ENCODE assay signal across 14 cellular contexts in genomic region chr11:58999291-58999680, GRCh38. TPM values are rescaled to one million over a fixed set of nuclear protein-coding genes. Genes with fewer than 3 reads are reported as not detected.
A peak's percentile ranks its signal among the peaks of the same experiment; 100 is the strongest.
DNase-seq lines count a peak whose midpoint lies in the region; ATAC-seq and TF ChIP-seq lines count a peak whose summit lies in the region.
"Had no signal": no experiment of that assay in that cellular context is flagged by ENCODE, and none has a peak within 500 bp of the region (broad histone marks: within the 10 kb centered on the region; RNA-seq: fewer than 3 reads in every experiment).

No MANE protein-coding gene starts in this region.

- H3K27ac ChIP-seq in gastrocnemius medialis, result no peak overlapping the region

- intact Hi-C loops in posterior cingulate gyrus (cut with DNase I) (no loop called here), gastrocnemius medialis (cut with DNase I; ENCODE audit: low total_unique reads) (no loop called here)

- H3K36me3 Mint-ChIP-seq in stimulated activated naive B cell treated with anti-CD40 and anti-IgM and Interleukin-4, amounts not matched to agents 10 μg/mL and 1 μg/mL and 100 μg/mL, for 72 hours, result peaks cover 0 to 5% of the 10 kb centered on the region in 2 donors
- no peaks in the 10 kb centered on the region for H3K36me3 Mint-ChIP-seq in glutamatergic neuron (ENCODE audit: unreplicated experiment)
- H3K36me3 Mint-ChIP-seq: activated naive CD8-positive, alpha-beta T cell treated with anti-CD3 and anti-CD28 coated beads for 36 hours had no signal

- no peaks in the 10 kb centered on the region for H3K27me3 ChIP-seq in gastrocnemius medialis

- no peak overlapping the region for H3K4me3 ChIP-seq in gastrocnemius medialis

- in situ Hi-C loops in gastrocnemius medialis (cut with MboI; ENCODE audit: low sequenced_read_pairs in 4 of 4), result no loop called here

- no peak for TF ChIP-seq POLR2A in gastrocnemius medialis (IDR thresholded peaks at IDR 0.05)

- DNase-seq in MV-4-11 (lab: John Stamatoyannopoulos, UW), result peak; percentile 73
- DNase-seq in stimulated activated naive B cell treated with anti-CD40 and anti-IgM and Interleukin-4, amounts not matched to agents 10 μg/mL and 1 μg/mL and 100 μg/mL, for 72 hours, result peak; percentile 27
- no peak for DNase-seq in glutamatergic neuron
- no peak for DNase-seq in posterior cingulate gyrus
- DNase-seq in gastrocnemius medialis, result no peak
- DNase-seq: activated CD4-positive, alpha-beta T cell treated with anti-CD3 and anti-CD28 coated beads, Interleukin-2, amount 10 ng/mL, durations not matched to agents 24 days and 14 days; activated naive CD8-positive, alpha-beta T cell treated with anti-CD3 and anti-CD28 coated beads for 36 hours; DMS153; hypothalamus; stimulated activated naive CD8-positive, alpha-beta T cell treated with anti-CD3 and anti-CD28 coated beads, Interleukin-15, amount 100 ng/mL, for 72 hours had no signal

- ATAC-seq in GM19328 (IDR thresholded peaks at IDR 0.05; ENCODE audit: unreplicated experiment) (peak; percentile 49), HG02870 (IDR thresholded peaks at IDR 0.05; ENCODE audit: unreplicated experiment) (peak; percentile 50), gastrocnemius medialis (no peak)
- peak; percentile 99 to 100 for ATAC-seq in stimulated activated naive B cell treated with anti-CD40 and anti-IgM and Interleukin-4, amounts not matched to agents 10 μg/mL and 1 μg/mL and 100 μg/mL, for 72 hours (replicated peaks)
- ATAC-seq: stimulated activated naive CD8-positive, alpha-beta T cell treated with anti-CD3 and anti-CD28 coated beads, Interleukin-15, amount 100 ng/mL, for 72 hours had no signal

- peak overlapping the region in 1 of 2 donors; percentile 14 for H3K4me3 Mint-ChIP-seq in stimulated activated naive B cell treated with anti-CD40 and anti-IgM and Interleukin-4, amounts not matched to agents 10 μg/mL and 1 μg/mL and 100 μg/mL, for 72 hours
- H3K4me3 Mint-ChIP-seq in glutamatergic neuron (ENCODE audit: unreplicated experiment), result no peak overlapping the region
- H3K4me3 Mint-ChIP-seq: activated CD4-positive, alpha-beta T cell treated with anti-CD3 and anti-CD28 coated beads, Interleukin-2, amount 10 ng/mL, durations not matched to agents 24 days and 14 days; activated naive CD8-positive, alpha-beta T cell treated with anti-CD3 and anti-CD28 coated beads for 36 hours; stimulated activated naive CD8-positive, alpha-beta T cell treated with anti-CD3 and anti-CD28 coated beads, Interleukin-15, amount 100 ng/mL, for 72 hours had no signal

- no peaks in the 10 kb centered on the region for H3K9me3 Mint-ChIP-seq in stimulated activated naive B cell treated with anti-CD40 and anti-IgM and Interleukin-4, amounts not matched to agents 10 μg/mL and 1 μg/mL and 100 μg/mL, for 72 hours
- H3K9me3 Mint-ChIP-seq in glutamatergic neuron (ENCODE audit: unreplicated experiment), result no peaks in the 10 kb centered on the region
- H3K9me3 Mint-ChIP-seq: activated CD4-positive, alpha-beta T cell treated with anti-CD3 and anti-CD28 coated beads, Interleukin-2, amount 10 ng/mL, durations not matched to agents 24 days and 14 days; activated naive CD8-positive, alpha-beta T cell treated with anti-CD3 and anti-CD28 coated beads for 36 hours; stimulated activated naive CD8-positive, alpha-beta T cell treated with anti-CD3 and anti-CD28 coated beads, Interleukin-15, amount 100 ng/mL, for 72 hours had no signal

- TF ChIP-seq CTCF in glutamatergic neuron (IDR thresholded peaks at IDR 0.05; ENCODE audit: partially characterized antibody, unreplicated experiment) (no peak), gastrocnemius medialis (IDR thresholded peaks at IDR 0.05 in 4 of 5, conservative IDR thresholded peaks at IDR 0.05 in 1 of 5) (no peak)

- H3K27me3 Mint-ChIP-seq in stimulated activated naive B cell treated with anti-CD40 and anti-IgM and Interleukin-4, amounts not matched to agents 10 μg/mL and 1 μg/mL and 100 μg/mL, for 72 hours, result no peaks in the 10 kb centered on the region
- no peaks in the 10 kb centered on the region for H3K27me3 Mint-ChIP-seq in glutamatergic neuron (ENCODE audit: unreplicated experiment)
- H3K27me3 Mint-ChIP-seq: activated naive CD8-positive, alpha-beta T cell treated with anti-CD3 and anti-CD28 coated beads for 36 hours; stimulated activated naive CD8-positive, alpha-beta T cell treated with anti-CD3 and anti-CD28 coated beads, Interleukin-15, amount 100 ng/mL, for 72 hours had no signal

- peaks cover 13 to 21% of the 10 kb centered on the region in 2 donors for H3K4me1 Mint-ChIP-seq in stimulated activated naive B cell treated with anti-CD40 and anti-IgM and Interleukin-4, amounts not matched to agents 10 μg/mL and 1 μg/mL and 100 μg/mL, for 72 hours
- H3K4me1 Mint-ChIP-seq in glutamatergic neuron (ENCODE audit: low read depth, unreplicated experiment), result no peaks in the 10 kb centered on the region
- H3K4me1 Mint-ChIP-seq: activated CD4-positive, alpha-beta T cell treated with anti-CD3 and anti-CD28 coated beads, Interleukin-2, amount 10 ng/mL, durations not matched to agents 24 days and 14 days; activated naive CD8-positive, alpha-beta T cell treated with anti-CD3 and anti-CD28 coated beads for 36 hours; stimulated activated naive CD8-positive, alpha-beta T cell treated with anti-CD3 and anti-CD28 coated beads, Interleukin-15, amount 100 ng/mL, for 72 hours had no signal

- no peaks in the 10 kb centered on the region for H3K9me3 ChIP-seq in gastrocnemius medialis

- no peaks in the 10 kb centered on the region for H3K4me1 ChIP-seq in gastrocnemius medialis

- H3K36me3 ChIP-seq in gastrocnemius medialis, result no peaks in the 10 kb centered on the region

- peak overlapping the region; percentile 68 for H3K27ac Mint-ChIP-seq in stimulated activated naive B cell treated with anti-CD40 and anti-IgM and Interleukin-4, amounts not matched to agents 10 μg/mL and 1 μg/mL and 100 μg/mL, for 72 hours
- H3K27ac Mint-ChIP-seq in glutamatergic neuron (ENCODE audit: unreplicated experiment), result no peak overlapping the region
- H3K27ac Mint-ChIP-seq: activated CD4-positive, alpha-beta T cell treated with anti-CD3 and anti-CD28 coated beads, Interleukin-2, amount 10 ng/mL, durations not matched to agents 24 days and 14 days; activated naive CD8-positive, alpha-beta T cell treated with anti-CD3 and anti-CD28 coated beads for 36 hours; stimulated activated naive CD8-positive, alpha-beta T cell treated with anti-CD3 and anti-CD28 coated beads, Interleukin-15, amount 100 ng/mL, for 72 hours had no signal

RNA-seq across cellular contexts. Expression of gene GLYATL1, which starts 60.0 kb away (rescaled TPM):
- total RNA-seq in glutamatergic neuron (ENCODE audit: unreplicated experiment) (0.42 TPM), gastrocnemius medialis (1 to 10 TPM in 1 of 4 donors, under 1 TPM in 1, not detected in 2; 0.94 to 1.2 TPM)
- total RNA-seq: activated CD4-positive, alpha-beta T cell treated with anti-CD3 and anti-CD28 coated beads, Interleukin-2, amount 10 ng/mL, durations not matched to agents 24 days and 14 days; dermis microvascular lymphatic vessel endothelial cell; myocyte had no signal

Comparison
In these comparisons a context has a peak if more than half of its experiments do, and no peak if none do; other contexts are left out.
1. ATAC-seq: peak in GM19328 (single experiment), HG02870 (single experiment) and stimulated activated naive B cell treated with anti-CD40 and anti-IgM and Interleukin-4, amounts not matched to agents 10 μg/mL and 1 μg/mL and 100 μg/mL, for 72 hours (2 of 2); none in gastrocnemius medialis (0 of 2).
2. DNase-seq: peak in MV-4-11 (single experiment) and stimulated activated naive B cell treated with anti-CD40 and anti-IgM and Interleukin-4, amounts not matched to agents 10 μg/mL and 1 μg/mL and 100 μg/mL, for 72 hours (single experiment); none in glutamatergic neuron (single experiment), posterior cingulate gyrus (0 of 10) and gastrocnemius medialis (0 of 2).